ENCODE assay signal across 25 cellular contexts in the genomic region with DNA sequence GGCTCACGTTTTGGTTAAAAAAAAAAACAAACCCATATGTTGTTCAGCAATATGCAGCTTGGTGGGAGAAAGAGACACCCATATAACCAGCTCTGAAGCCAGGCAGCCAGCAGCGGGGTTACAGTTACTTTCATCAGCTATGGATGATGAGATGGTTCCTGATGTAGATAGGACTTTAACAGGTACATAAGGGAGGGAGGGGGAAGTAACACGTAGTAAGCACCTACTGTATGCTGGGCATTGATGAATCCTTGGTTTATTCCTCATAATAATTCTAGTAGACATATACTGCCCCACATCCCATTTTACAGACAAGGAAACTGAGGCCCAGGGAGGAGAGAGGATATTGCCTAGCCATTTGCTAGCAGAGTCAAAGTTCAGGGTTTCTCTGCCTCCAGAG. TPM values are rescaled to one million over a fixed set of nuclear protein-coding genes. Genes with fewer than 3 reads are reported as not detected.
A peak's percentile ranks its signal among the peaks of the same experiment; 100 is the strongest.
DNase-seq lines count a peak whose midpoint lies in the region; ATAC-seq, FAIRE-seq and TF ChIP-seq lines count a peak whose summit lies in the region.
"Had no signal": no experiment of that assay in that cellular context is flagged by ENCODE, and none has a peak within 500 bp of the region (broad histone marks: within the 10 kb centered on the region; RNA-seq: fewer than 3 reads in every experiment).

No MANE protein-coding gene starts in this region.

- H3K18ac ChIP-seq in IMR-90 (ENCODE audit: low read depth, low read length), result peak overlapping the region; percentile 52

- no peak overlapping the region for H3K23ac ChIP-seq in IMR-90 (ENCODE audit: low read depth, low read length)

- in situ Hi-C loops in IMR-90 (cut with MboI; ENCODE audit: low sequenced_read_pairs), result no loop called here

- H4K5ac ChIP-seq in IMR-90 (ENCODE audit: low read depth, low read length), result peak overlapping the region; percentile 84

- H3K79me2 ChIP-seq in astrocyte (ENCODE audit: insufficient read depth, low read length), result no peaks in the 10 kb centered on the region

- dilution Hi-C loops in IMR-90 (cut with HindIII; ENCODE audit: low sequenced_read_pairs, unreplicated experiment), result no loop called here

- DNase-seq in IMR-90 (no peak), astrocyte (ENCODE audit: low read depth) (no peak), islet precursor cell (peak; percentile 4), spleen (peak; percentile 6), posterior vena cava (ENCODE audit: low spot score) (no peak), sciatic nerve (ENCODE audit: low spot score) (no peak), A673 (ENCODE audit: low spot score) (no peak)
- DNase-seq: activated CD4-positive, alpha-beta T cell treated with anti-CD3 and anti-CD28 coated beads, Interleukin-2, amount 50 U/mL, for 4 hours; activated T-cell treated with anti-CD3 and anti-CD28 coated beads for 4 hours; amniotic stem cell; BE2C; COR-L47; hypothalamus; NCI-H2081 treated with DMSO at 0.1 percent for 48 hours; NCI-H510A treated with DMSO at 0.1 percent for 48 hours; retina; SIG-M5; T-helper 17 cell; thyroid gland had no signal

- TF ChIP-seq POLR2A in IMR-90 (IDR thresholded peaks at IDR 0.05; ENCODE audit: low read depth, low read length) (no peak), spleen (IDR thresholded peaks at IDR 0.05) (no peak)

- TF ChIP-seq CTCF in IMR-90 (conservative IDR thresholded peaks at IDR 0.05; ENCODE audit: low read depth, low read length) (no peak), astrocyte (IDR thresholded peaks at IDR 0.05; ENCODE audit: insufficient read depth, low read depth, low read length) (no peak), spleen (IDR thresholded peaks at IDR 0.05 in 8 of 11, conservative IDR thresholded peaks at IDR 0.05 in 3 of 11) (no peak), A673 (conservative IDR thresholded peaks at IDR 0.05; ENCODE audit: low read depth, low read length) (no peak)

- peak overlapping the region; percentile 81 for H2BK15ac ChIP-seq in IMR-90 (ENCODE audit: low read depth, low read length)

- H4K20me1 ChIP-seq in IMR-90 (ENCODE audit: insufficient read depth, low read length) (no peaks in the 10 kb centered on the region), astrocyte (ENCODE audit: insufficient read depth, low read length) (no peaks in the 10 kb centered on the region)

- H3K27ac ChIP-seq in IMR-90 (ENCODE audit: insufficient read depth, low read length) (peak overlapping the region; percentile 49; the same call in 1 of the 2 replicates), astrocyte (ENCODE audit: low read depth, low read length) (no peak overlapping the region), spleen (no peak overlapping the region), A673 (ENCODE audit: low read depth, low read length, poor library complexity, severe bottlenecking) (no peak overlapping the region)
- H3K27ac ChIP-seq: KMS-11, VCaP had no signal

- no peak overlapping the region for H3K4me2 ChIP-seq in IMR-90 (ENCODE audit: low read depth, low read length)
- H3K4me2 ChIP-seq in astrocyte (ENCODE audit: low read length), result no peak overlapping the region
- H3K4me2 ChIP-seq: KMS-11 had no signal

- H2AK9ac ChIP-seq in IMR-90 (replicated peaks; ENCODE audit: low read depth, low read length, poor library complexity), result no peak overlapping the region

- H3K4me1 Mint-ChIP-seq in astrocyte (ENCODE audit: low read depth, unreplicated experiment), result peaks cover 9% of the 10 kb centered on the region
- H3K4me1 Mint-ChIP-seq: neural crest cell; stimulated activated effector memory CD8-positive, alpha-beta T cell treated with anti-CD3 and anti-CD28 coated beads, Interleukin-12 subunit alpha, Interleukin-12 subunit beta, amount 100 ng/mL, for 72 hours had no signal

- H3K79me1 ChIP-seq in IMR-90 (ENCODE audit: low read depth in 1 of 2, low read length in 2 of 2), result no peaks in the 10 kb centered on the region

- no peak overlapping the region for H2AFZ ChIP-seq in IMR-90 (replicated peaks; ENCODE audit: low read length, poor library complexity)
- no peak overlapping the region for H2AFZ ChIP-seq in astrocyte (ENCODE audit: low read depth, low read length)

- H3K27me3 ChIP-seq in IMR-90 (ENCODE audit: control insufficient read depth, insufficient read depth, low read length) (no peaks in the 10 kb centered on the region), astrocyte (ENCODE audit: insufficient read depth, low read length) (no peaks in the 10 kb centered on the region), spleen (replicated peaks in 1 of 7) (peaks cover 0 to 6% (median 0%) of the 10 kb centered on the region in 7 donors), A673 (replicated peaks; ENCODE audit: insufficient read depth, low read depth, low read length, poor library complexity) (no peaks in the 10 kb centered on the region)
- H3K27me3 ChIP-seq: BE2C, thyroid gland had no signal

- peaks cover 21% of the 10 kb centered on the region for H3K27me3 Mint-ChIP-seq in astrocyte (ENCODE audit: low read depth, unreplicated experiment)

- intact Hi-C loops in IMR-90 (cut with micrococcal nuclease) (no loop called here), spleen (cut with DNase I; ENCODE audit: low total_unique reads) (no loop called here), posterior vena cava (cut with DNase I) (no loop called here), sciatic nerve (cut with DNase I) (no loop called here), A673 (cut with micrococcal nuclease; ENCODE audit: unreplicated experiment) (no loop called here)

- H3K4me3 ChIP-seq in IMR-90 (ENCODE audit: insufficient read depth, low read depth, low read length) (no peak overlapping the region), astrocyte (ENCODE audit: insufficient read depth, low read depth, low read length) (no peak overlapping the region), spleen (no peak overlapping the region), A673 (ENCODE audit: low read depth, low read length, poor library complexity, severe bottlenecking) (no peak overlapping the region)
- H3K4me3 ChIP-seq: thyroid gland had no signal

- peak overlapping the region; percentile 90 for H2BK120ac ChIP-seq in IMR-90 (ENCODE audit: low read depth, low read length)

- ATAC-seq in IMR-90 (ENCODE audit: low read depth) (no peak), SK-N-SH treated with all-trans-retinoic acid at 6 μM for 48 hours (no peak), sciatic nerve (no peak)
- ATAC-seq: stimulated activated effector memory CD8-positive, alpha-beta T cell treated with anti-CD3 and anti-CD28 coated beads, Interleukin-12 subunit alpha, Interleukin-12 subunit beta, amount 100 ng/mL, for 72 hours; T-helper 17 cell had no signal

- H3K56ac ChIP-seq in IMR-90 (ENCODE audit: extremely low read depth, insufficient read depth, low read length), result no peak overlapping the region

- H3K4ac ChIP-seq in IMR-90 (ENCODE audit: low read depth, low read length), result peak overlapping the region; percentile 89

- CTCF ChIA-PET in IMR-90 (lab: Yijun Ruan, JAX) (no interaction called here), A673 (lab: Charles Lee) (no interaction called here)

- H2AK5ac ChIP-seq in IMR-90 (ENCODE audit: low read depth, low read length), result peak overlapping the region; percentile 57

- peak overlapping the region; percentile 12 for H3K27ac Mint-ChIP-seq in astrocyte (ENCODE audit: unreplicated experiment)
- H3K27ac Mint-ChIP-seq: stimulated activated effector memory CD8-positive, alpha-beta T cell treated with anti-CD3 and anti-CD28 coated beads, Interleukin-12 subunit alpha, Interleukin-12 subunit beta, amount 100 ng/mL, for 72 hours; T-helper 17 cell had no signal

- peak overlapping the region; percentile 48 to 50; a peak in 3 of 4 replicates for H4K8ac ChIP-seq in IMR-90 (ENCODE audit: low read depth in 2 of 2, low read length in 2 of 2)

- H3K9me3 Mint-ChIP-seq in astrocyte (ENCODE audit: unreplicated experiment), result peaks cover 4% of the 10 kb centered on the region

- peak overlapping the region; percentile 69 for H3K14ac ChIP-seq in IMR-90 (replicated peaks; ENCODE audit: low read depth, low read length)

- TF ChIP-seq RAD21 in IMR-90 (IDR thresholded peaks at IDR 0.05; ENCODE audit: low read length), result no peak

- no TSS peak for BruUV-seq in IMR-90 (replicated peaks; lab: Mats Ljungman, UMichigan)
- BruUV-seq in A673 (replicated peaks; lab: Mats Ljungman, UMichigan), result no TSS peak

- POLR2A ChIA-PET in IMR-90 (lab: Charles Lee; ENCODE audit: unreplicated experiment) (no interaction called here), A673 (lab: Charles Lee; ENCODE audit: low non-redundant PET) (no interaction called here)

- no peak for FAIRE-seq in astrocyte (lab: Jason Lieb, UNC)

- no peak overlapping the region for H3K4me3 Mint-ChIP-seq in astrocyte (ENCODE audit: unreplicated experiment)
- H3K4me3 Mint-ChIP-seq: neural crest cell; stimulated activated effector memory CD8-positive, alpha-beta T cell treated with anti-CD3 and anti-CD28 coated beads, Interleukin-12 subunit alpha, Interleukin-12 subunit beta, amount 100 ng/mL, for 72 hours; T-helper 17 cell had no signal

- H2BK20ac ChIP-seq in IMR-90 (ENCODE audit: low read depth, low read length), result peak overlapping the region; percentile 83

- H3K9me3 ChIP-seq in IMR-90 (ENCODE audit: control insufficient read depth, insufficient read depth, low read length) (peaks cover 4% of the 10 kb centered on the region), astrocyte (ENCODE audit: insufficient read depth, low read depth, low read length) (no peaks in the 10 kb centered on the region), spleen (peaks cover 0 to 17% (median 12%) of the 10 kb centered on the region in 8 donors), A673 (ENCODE audit: low read depth, low read length, poor library complexity, severe bottlenecking) (peaks cover 11% of the 10 kb centered on the region)
- H3K9me3 ChIP-seq: BE2C, thyroid gland had no signal

- peak overlapping the region; percentile 47 for H2BK5ac ChIP-seq in IMR-90 (ENCODE audit: low read depth, low read length, poor library complexity, severe bottlenecking)

- no peaks in the 10 kb centered on the region for H3K36me3 Mint-ChIP-seq in astrocyte (ENCODE audit: low read depth, unreplicated experiment)
- H3K36me3 Mint-ChIP-seq: stimulated activated effector memory CD8-positive, alpha-beta T cell treated with anti-CD3 and anti-CD28 coated beads, Interleukin-12 subunit alpha, Interleukin-12 subunit beta, amount 100 ng/mL, for 72 hours had no signal

- H3K36me3 ChIP-seq in IMR-90 (ENCODE audit: control insufficient read depth, insufficient read depth, low read length) (no peaks in the 10 kb centered on the region), astrocyte (ENCODE audit: insufficient read depth, low read length) (no peaks in the 10 kb centered on the region), spleen (no peaks in the 10 kb centered on the region), A673 (ENCODE audit: insufficient read depth, low read length, poor library complexity, severe bottlenecking) (no peaks in the 10 kb centered on the region)
- H3K36me3 ChIP-seq: BE2C, thyroid gland had no signal

- peaks cover 16% of the 10 kb centered on the region for H3K4me1 ChIP-seq in IMR-90 (ENCODE audit: control insufficient read depth, insufficient read depth, low read length)
- H3K4me1 ChIP-seq in astrocyte (ENCODE audit: insufficient read depth, low read length), result peaks cover 4% of the 10 kb centered on the region
- H3K4me1 ChIP-seq in spleen, result peaks cover 0 to 1% (median 0%) of the 10 kb centered on the region in 6 donors
- H3K4me1 ChIP-seq in A673 (ENCODE audit: insufficient read depth, low read length, poor library complexity, severe bottlenecking), result peaks cover 2% of the 10 kb centered on the region
- H3K4me1 ChIP-seq: BE2C, thyroid gland had no signal

- H4K91ac ChIP-seq in IMR-90 (ENCODE audit: insufficient read depth, low read depth, low read length), result peak overlapping the region; percentile 95

- no CpG with 5 or more reads among the region's 3 CpGs for WGBS in IMR-90 (ENCODE audit: extremely low coverage in 2 of 2, insufficient read length in 1 of 2), 2 experiments
- 63 to 85% (median 82%) methylated on average over 3 of the region's 3 CpGs for WGBS in spleen, 5 donors

- H3K9ac ChIP-seq in IMR-90 (ENCODE audit: low read depth, low read length), result no peak overlapping the region
- no peak overlapping the region for H3K9ac ChIP-seq in astrocyte (ENCODE audit: low read length)
- H3K9ac ChIP-seq: KMS-11 had no signal

- H3K9me1 ChIP-seq in IMR-90 (ENCODE audit: insufficient read depth, low read length), result peaks cover 15% of the 10 kb centered on the region

RNA-seq across cellular contexts. Expression of gene SLC1A7, which starts 2.0 kb away (rescaled TPM):
- total RNA-seq in IMR-90 (2012; rRNA removed), result not detected in 2 replicates
- 0.05 and 0.06 TPM in 2 replicates for polyA plus RNA-seq in IMR-90 (2012; rRNA removed)
- 0.09 TPM in 1 of 2 replicates, not detected in the other for polyA plus RNA-seq in IMR-90 (2012; cell fraction: cytosol; rRNA removed)
- polyA plus RNA-seq in IMR-90 (2012; cell fraction: nucleus; rRNA removed; ENCODE audit: low replicate concordance), result 0.37 and 0.40 TPM in 2 replicates
- total RNA-seq in astrocyte, result not detected in 2 replicates
- under 1 TPM in 1 of 7 donors, not detected in 6; 0.10 TPM for total RNA-seq in spleen
- polyA plus RNA-seq in spleen, result under 1 TPM; 0.02 to 0.19 (median 0.07) TPM
- total RNA-seq in posterior vena cava, result 1 to 10 TPM; 1.7 to 2.5 TPM
- total RNA-seq in sciatic nerve, result 0.89 TPM
- total RNA-seq in A673 (2021), result not detected in 2 replicates
- total RNA-seq: kidney epithelial cell, neural crest cell, T-helper 17 cell had no signal

RNA-seq across cellular contexts. Expression of gene CPT2, which starts 56.2 kb away (rescaled TPM):
- total RNA-seq in IMR-90 (2012; rRNA removed) (14.2 and 16.0 TPM in 2 replicates), astrocyte (10.4 and 12.7 TPM in 2 replicates), spleen (10 to 100 TPM; 14.1 to 30.9 (median 20.9) TPM), posterior vena cava (10 to 100 TPM in 1 of 2 donors, 1 to 10 TPM in 1; 9.6 to 16.6 TPM), sciatic nerve (10.1 TPM), A673 (2021) (17.0 and 18.7 TPM in 2 replicates)
- polyA plus RNA-seq in IMR-90 (2012; rRNA removed) (13.6 and 15.8 TPM in 2 replicates), spleen (10 to 100 TPM in 1 of 3 donors, 1 to 10 TPM in 2; 7.1 to 11.3 (median 8.1) TPM)
- 7.7 and 11.3 TPM in 2 replicates for polyA plus RNA-seq in IMR-90 (2012; cell fraction: cytosol; rRNA removed)
- polyA plus RNA-seq in IMR-90 (2012; cell fraction: nucleus; rRNA removed; ENCODE audit: low replicate concordance), result 5.3 and 8.3 TPM in 2 replicates

Comparison
In these comparisons a context has a peak if more than half of its experiments do, and no peak if none do; other contexts are left out.
1. DNase-seq: peak in islet precursor cell (single experiment) and spleen (single experiment); none in IMR-90 (single experiment), astrocyte (single experiment), posterior vena cava (single experiment), sciatic nerve (single experiment) and A673 (single experiment).